ENCODE assay signal across 15 cellular contexts in genomic region chr3:114092151-114093000, GRCh38. TPM values are rescaled to one million over a fixed set of nuclear protein-coding genes. Genes with fewer than 3 reads are reported as not detected.
DNase-seq lines count a peak whose midpoint lies in the region; ATAC-seq and TF ChIP-seq lines count a peak whose summit lies in the region.
"Had no signal": no experiment of that assay in that cellular context is flagged by ENCODE, and none has a peak within 500 bp of the region (broad histone marks: within the 10 kb centered on the region; RNA-seq: fewer than 3 reads in every experiment).

No MANE protein-coding gene starts in this region.

- H3K27me3 ChIP-seq in H7 (ENCODE audit: control insufficient read depth, insufficient read depth, low read length), result no peaks in the 10 kb centered on the region

- intact Hi-C loops in left ventricle myocardium superior (cut with micrococcal nuclease), result no loop called here

- DNase-seq in H7, result peak; percentile 24
- DNase-seq in left ventricle myocardium superior, result no peak
- peak; percentile 8 for DNase-seq in retina
- no peak for DNase-seq in UCSD-AML1 (lab: John Stamatoyannopoulos, UW; ENCODE audit: unreplicated experiment)
- no peak for DNase-seq in SHP77 treated with DMSO at 0.1 percent for 48 hours (lab: John Stamatoyannopoulos, UW)
- no peak for DNase-seq in occipital lobe (lab: John Stamatoyannopoulos, UW)
- DNase-seq: activated CD4-positive, alpha-beta T cell treated with anti-CD3 and anti-CD28 coated beads for 36 hours; CD8-positive, alpha-beta T cell; central memory CD4-positive, alpha-beta T cell; NCI-H1092 treated with DMSO at 0.1 percent for 48 hours; NCI-H524; stimulated activated naive B cell treated with anti-CD40 and anti-IgM and Interleukin-4, amounts not matched to agents 10 μg/mL and 1 μg/mL and 100 μg/mL, for 72 hours had no signal

- H3K4me3 ChIP-seq in H7 (ENCODE audit: insufficient read depth, low read depth, low read length), result no peak overlapping the region

- no peaks in the 10 kb centered on the region for H3K36me3 ChIP-seq in H7 (replicated peaks; ENCODE audit: control insufficient read depth, insufficient read depth, low read length)

- peak; percentile 25 for ATAC-seq in SK-N-SH treated with all-trans-retinoic acid at 6 μM for 48 hours
- ATAC-seq in left ventricle myocardium superior, result peak; percentile 29
- ATAC-seq in GM21619 (IDR thresholded peaks at IDR 0.05; ENCODE audit: unreplicated experiment), result no peak
- ATAC-seq: activated CD4-positive, alpha-beta T cell treated with anti-CD3 and anti-CD28 coated beads for 36 hours; activated T-helper 17 cell treated with anti-CD3 and anti-CD28 coated beads, Interleukin-2, amount 50 U/mL, for 72 hours; CD8-positive, alpha-beta T cell had no signal

TF ChIP-seq in SK-N-SH treated with all-trans-retinoic acid at 6 μM for 48 hours, 23 proteins besides CTCF, POLR2A, EP300 and RAD21:
- TF ChIP-seq CSRNP3 (CRISPR knock-in tag; IDR thresholded peaks at IDR 0.05) (no peak), CREB5 (CRISPR knock-in tag; IDR thresholded peaks at IDR 0.05; ENCODE audit: low read depth) (no peak), PATZ1 (CRISPR knock-in tag; IDR thresholded peaks at IDR 0.05; ENCODE audit: borderline replicate concordance) (no peak), TSHZ2 (CRISPR knock-in tag; IDR thresholded peaks at IDR 0.05) (no peak)

RNA-seq across cellular contexts. Expression of gene QTRT2, which starts 35.8 kb away (rescaled TPM):
- total RNA-seq in H7 (2014; rRNA removed; shearing (Covaris generic)), result 30.3 and 35.4 TPM in 2 replicates
- total RNA-seq in left ventricle myocardium superior, result 3.6 TPM
- 22.0 TPM for total RNA-seq in occipital lobe

RNA-seq across cellular contexts. Expression of gene CCDC191, which starts 36.0 kb away (rescaled TPM):
- total RNA-seq in H7 (2014; rRNA removed; shearing (Covaris generic)), result 0.80 and 2.4 TPM in 2 replicates
- total RNA-seq in left ventricle myocardium superior, result 0.99 TPM
- total RNA-seq in occipital lobe, result 6.6 TPM

Comparison
In these comparisons a context has a peak if more than half of its experiments do, and no peak if none do; other contexts are left out.
1. DNase-seq: peak in H7 (single experiment) and retina (single experiment); none in left ventricle myocardium superior (single experiment), UCSD-AML1 (single experiment), SHP77 treated with DMSO at 0.1 percent for 48 hours (single experiment) and occipital lobe (single experiment).